ENCODE assay signal across 15 cellular contexts in genomic region chr3:46986055-46986730, GRCh38. TPM values are rescaled to one million over a fixed set of nuclear protein-coding genes. Genes with fewer than 3 reads are reported as not detected.
DNase-seq lines count a peak whose midpoint lies in the region; ATAC-seq and TF ChIP-seq lines count a peak whose summit lies in the region.
"Had no signal": no experiment of that assay in that cellular context is flagged by ENCODE, and none has a peak within 500 bp of the region (broad histone marks: within the 10 kb centered on the region; RNA-seq: fewer than 3 reads in every experiment).

No MANE protein-coding gene starts in this region.

- no peak for DNase-seq in CD8-positive, alpha-beta memory T cell
- DNase-seq in MM.1S: no peak
- DNase-seq in effector memory CD4-positive, alpha-beta T cell: no peak
- DNase-seq in NCI-H1105 (lab: John Stamatoyannopoulos, UW): no peak
- no peak for DNase-seq in DMS114 treated with DMSO at 0.1 percent for 48 hours (lab: John Stamatoyannopoulos, UW; ENCODE audit: unreplicated experiment)
- DNase-seq in islet precursor cell: no peak
- DNase-seq: activated CD8-positive, alpha-beta memory T cell treated with anti-CD3 and anti-CD28 coated beads for 24 hours; Caco-2; H7; NCI-H2029 treated with DMSO at 0.1 percent for 48 hours; NK-92 treated with Interleukin-12 subunit alpha and Interleukin-12 subunit beta, amount 100 ng/mL, for 24 hours; stimulated activated CD8-positive, alpha-beta memory T cell treated with anti-CD3 and anti-CD28 coated beads, Interleukin-4, amount 100 ng/mL, for 48 hours had no signal

- H3K36me3 ChIP-seq in CD8-positive, alpha-beta memory T cell (ENCODE audit: insufficient read depth, low read length): peaks cover 13% of the 10 kb centered on the region
- no peaks in the 10 kb centered on the region for H3K36me3 ChIP-seq in MM.1S (replicated peaks; ENCODE audit: insufficient read depth, low read length)
- peaks cover 10% of the 10 kb centered on the region for H3K36me3 ChIP-seq in effector memory CD4-positive, alpha-beta T cell (ENCODE audit: control insufficient read depth, insufficient read depth, low read length)
- peaks cover 30% of the 10 kb centered on the region for H3K36me3 ChIP-seq in neutrophil

- peaks cover 12% of the 10 kb centered on the region for H3F3A ChIP-seq in MM.1S (ENCODE audit: insufficient read depth, low read length)

- no peak overlapping the region for H3K4me2 ChIP-seq in MM.1S (ENCODE audit: low read depth, low read length)

- H3K9me3 ChIP-seq in CD8-positive, alpha-beta memory T cell (ENCODE audit: low read length): no peaks in the 10 kb centered on the region
- H3K9me3 ChIP-seq in MM.1S (replicated peaks; ENCODE audit: insufficient read depth, low read length) (no peaks in the 10 kb centered on the region), neutrophil (no peaks in the 10 kb centered on the region)
- no peaks in the 10 kb centered on the region for H3K9me3 ChIP-seq in effector memory CD4-positive, alpha-beta T cell (ENCODE audit: control insufficient read depth, low read length)
- H3K9me3 ChIP-seq: Caco-2 had no signal

- no peaks in the 10 kb centered on the region for H3K9me2 ChIP-seq in MM.1S (replicated peaks; ENCODE audit: insufficient read depth, low read length)

- H3K27ac ChIP-seq in CD8-positive, alpha-beta memory T cell (ENCODE audit: low read depth, low read length): peak overlapping the region; percentile 84
- H3K27ac ChIP-seq in MM.1S (ENCODE audit: low read length): peak overlapping the region; percentile 76; the same call in 1 of the 2 replicates
- H3K27ac ChIP-seq in effector memory CD4-positive, alpha-beta T cell (ENCODE audit: insufficient read depth, low read length, poor library complexity, severe bottlenecking): peak overlapping the region; percentile 68
- peak overlapping the region; percentile 98 for H3K27ac ChIP-seq in neutrophil

- no peaks in the 10 kb centered on the region for H3K27me3 ChIP-seq in CD8-positive, alpha-beta memory T cell (ENCODE audit: insufficient read depth, low read length, poor library complexity, severe bottlenecking)
- H3K27me3 ChIP-seq in MM.1S (replicated peaks; ENCODE audit: insufficient read depth, low read length): no peaks in the 10 kb centered on the region
- H3K27me3 ChIP-seq in effector memory CD4-positive, alpha-beta T cell (replicated peaks; ENCODE audit: control insufficient read depth, insufficient read depth, low read length, poor library complexity, severe bottlenecking): no peaks in the 10 kb centered on the region
- H3K27me3 ChIP-seq in neutrophil: no peaks in the 10 kb centered on the region

- peak overlapping the region; percentile 3 for H3K4me3 ChIP-seq in CD8-positive, alpha-beta memory T cell (ENCODE audit: low read length)
- no peak overlapping the region for H3K4me3 ChIP-seq in MM.1S (ENCODE audit: low read length)
- no peak overlapping the region for H3K4me3 ChIP-seq in effector memory CD4-positive, alpha-beta T cell (ENCODE audit: insufficient read depth, low read depth, low read length, poor library complexity, severe bottlenecking)
- H3K4me3 ChIP-seq in neutrophil (ENCODE audit: low read depth in 1 of 2, low read length in 1 of 2): peak overlapping the region; percentile 86 to 95

- H4K20me1 ChIP-seq in MM.1S (ENCODE audit: insufficient read depth, low read length): no peaks in the 10 kb centered on the region

- peaks cover 80% of the 10 kb centered on the region for H3K4me1 ChIP-seq in CD8-positive, alpha-beta memory T cell (ENCODE audit: insufficient read depth, low read length)
- H3K4me1 ChIP-seq in MM.1S (ENCODE audit: low read length) (peaks cover 37% of the 10 kb centered on the region), neutrophil (ENCODE audit: control insufficient read depth in 1 of 2, insufficient read depth in 1 of 2, low read depth in 1 of 2, low read length in 1 of 2) (peaks cover 96 to 98% of the 10 kb centered on the region in 2 experiments)
- H3K4me1 ChIP-seq in effector memory CD4-positive, alpha-beta T cell (ENCODE audit: control insufficient read depth, insufficient read depth, low read length, poor library complexity, severe bottlenecking): peaks cover 78% of the 10 kb centered on the region

- POLR2A ChIA-PET in CD8-positive, alpha-beta memory T cell (lab: Charles Lee): no interaction called here

- H3K36me3 Mint-ChIP-seq in CD8-positive, alpha-beta memory T cell: peaks cover 0 to 35% (median 5%) of the 10 kb centered on the region in 3 donors
- H3K36me3 Mint-ChIP-seq: brain had no signal

- H3K27ac Mint-ChIP-seq in CD8-positive, alpha-beta memory T cell: peak overlapping the region; percentile 65 to 96 (median 90)

- TF ChIP-seq CTCF in MM.1S (IDR thresholded peaks at IDR 0.05; ENCODE audit: low read length) (no peak), neutrophil (IDR thresholded peaks at IDR 0.05) (no peak)

- peak overlapping the region; percentile 19 to 84 (median 65) for H3K4me3 Mint-ChIP-seq in CD8-positive, alpha-beta memory T cell
- H3K4me3 Mint-ChIP-seq: brain had no signal

- H2AFZ ChIP-seq in MM.1S (ENCODE audit: low read length): no peak overlapping the region

- H3K79me2 ChIP-seq in MM.1S (ENCODE audit: low read length): peaks cover 85% of the 10 kb centered on the region

- no peak for ATAC-seq in HG02938 (IDR thresholded peaks at IDR 0.05; ENCODE audit: unreplicated experiment)

- CTCF ChIA-PET in CD8-positive, alpha-beta memory T cell (lab: Charles Lee): interaction anchor here (1.4 kb wide), 1 partner anchor 77 kb away, joined by 4 read pairs; no protein-coding TSS in a partner anchor

- H3K9me3 Mint-ChIP-seq in CD8-positive, alpha-beta memory T cell: no peaks in the 10 kb centered on the region
- H3K9me3 Mint-ChIP-seq: brain had no signal

- H3K9ac ChIP-seq in MM.1S (ENCODE audit: low read length): no peak overlapping the region

- H3K27me3 Mint-ChIP-seq in CD8-positive, alpha-beta memory T cell: no peaks in the 10 kb centered on the region
- H3K27me3 Mint-ChIP-seq: brain had no signal

- H3K4me1 Mint-ChIP-seq in CD8-positive, alpha-beta memory T cell: peaks cover 76 to 95% (median 87%) of the 10 kb centered on the region in 3 donors

RNA-seq across cellular contexts. Expression of gene NBEAL2, which starts 6.7 kb away (rescaled TPM):
- total RNA-seq in CD8-positive, alpha-beta memory T cell: 10 to 100 TPM; 76.2 to 83.5 TPM
- polyA plus RNA-seq in CD8-positive, alpha-beta memory T cell: 12.8 TPM

RNA-seq across cellular contexts. Expression of gene CCDC12, which starts 9.6 kb away (rescaled TPM):
- total RNA-seq in CD8-positive, alpha-beta memory T cell: 10 to 100 TPM; 56.4 to 59.8 TPM
- 114 TPM for polyA plus RNA-seq in CD8-positive, alpha-beta memory T cell

Comparison
In these comparisons a context has a peak if more than half of its experiments do, and no peak if none do; other contexts are left out.
1. H3K4me3 ChIP-seq: peak in CD8-positive, alpha-beta memory T cell (single experiment) and neutrophil (2 of 2); none in MM.1S (single experiment) and effector memory CD4-positive, alpha-beta T cell (single experiment).
2. Peak in every context shown above with its lines, with median percentiles within 50 percentile points of each other: H3K27ac ChIP-seq.